ENCODE assay signal across 1 cellular context in genomic region chr2:176269319-176270099, GRCh38.
TF ChIP-seq lines count a peak whose summit lies in the region.

TSS of gene MTX2 (plus strand) at chr2:176269442. CDS start at chr2:176269630, 188 bp downstream.

TF ChIP-seq in HepG2, 621 proteins besides CTCF, POLR2A, EP300 and RAD21 (continued from another document and continues in another):
- TF ChIP-seq ZNF281 (CRISPR knock-in tag; IDR thresholded peaks at IDR 0.05; ENCODE audit: borderline replicate concordance) (peak; percentile 57), KLF11 (CRISPR knock-in tag; IDR thresholded peaks at IDR 0.05) (peak; percentile 89), PREB (CRISPR knock-in tag; IDR thresholded peaks at IDR 0.05) (no peak), WIZ (CRISPR knock-in tag; IDR thresholded peaks at IDR 0.05) (peak; percentile 95), ZNF503 (CRISPR knock-in tag; IDR thresholded peaks at IDR 0.05) (peak; percentile 68; the same call in 1 of the 2 replicates), ZNF121 (CRISPR knock-in tag; IDR thresholded peaks at IDR 0.05) (0 out of 2 replicates have a peak, but pooled peaks have one; percentile 40), ZNF770 (CRISPR knock-in tag; IDR thresholded peaks at IDR 0.05) (peak; percentile 35; the same call in 1 of the 2 replicates), SP2 (CRISPR knock-in tag; IDR thresholded peaks at IDR 0.05) (peak; percentile 65), ZNF124 (CRISPR knock-in tag; IDR thresholded peaks at IDR 0.05) (peak; percentile 89; the same call in 1 of the 2 replicates), HOXA3 (CRISPR knock-in tag; IDR thresholded peaks at IDR 0.05) (peak; percentile 96), ZNF136 (CRISPR knock-in tag; IDR thresholded peaks at IDR 0.05; ENCODE audit: low read depth) (peak; percentile 88), ZNF614 (CRISPR knock-in tag; IDR thresholded peaks at IDR 0.05; ENCODE audit: borderline replicate concordance) (peak; percentile 60; the same call in 1 of the 2 replicates), ATRX (CRISPR knock-in tag; IDR thresholded peaks at IDR 0.05; ENCODE audit: borderline replicate concordance) (no peak), CREB3 (CRISPR knock-in tag; IDR thresholded peaks at IDR 0.05) (peak; percentile 67; the same call in 1 of the 2 replicates), ZNF275 (CRISPR knock-in tag; IDR thresholded peaks at IDR 0.05; ENCODE audit: borderline replicate concordance) (peak; percentile 88), ZBTB26 (CRISPR knock-in tag; IDR thresholded peaks at IDR 0.05; ENCODE audit: borderline replicate concordance) (peak; percentile 82), FOXO1 (CRISPR knock-in tag; IDR thresholded peaks at IDR 0.05) (peak; percentile 65), DZIP1 (CRISPR knock-in tag; IDR thresholded peaks at IDR 0.05) (peak; percentile 95), NCOA2 (CRISPR knock-in tag; IDR thresholded peaks at IDR 0.05) (peak; percentile 46; the same call in 1 of the 2 replicates), MNT (IDR thresholded peaks at IDR 0.05) (no peak), ZNF280D (CRISPR knock-in tag; IDR thresholded peaks at IDR 0.05) (peak; percentile 79; the same call in 1 of the 2 replicates), ELK4 (CRISPR knock-in tag; IDR thresholded peaks at IDR 0.05; ENCODE audit: borderline replicate concordance) (peak; percentile 81; the same call in 1 of the 2 replicates), HNF4A (CRISPR knock-in tag; IDR thresholded peaks at IDR 0.05) (no peak), HOXD1 (CRISPR knock-in tag; IDR thresholded peaks at IDR 0.05) (peak; percentile 91), ZNF619 (CRISPR knock-in tag; IDR thresholded peaks at IDR 0.05) (peak; percentile 91; the same call in 1 of the 2 replicates), SSRP1 (CRISPR knock-in tag; IDR thresholded peaks at IDR 0.05) (no peak), ZMYM2 (CRISPR knock-in tag; IDR thresholded peaks at IDR 0.05) (0 out of 2 replicates have a peak, but pooled peaks have one; percentile 62), THRA (CRISPR knock-in tag; IDR thresholded peaks at IDR 0.05; ENCODE audit: borderline replicate concordance) (peak; percentile 47; the same call in 1 of the 2 replicates), PLRG1 (conservative IDR thresholded peaks at IDR 0.05) (no peak), SAFB2 (CRISPR knock-in tag; IDR thresholded peaks at IDR 0.05; ENCODE audit: borderline replicate concordance, low read depth) (peak; percentile 94), MYC (CRISPR knock-in tag; IDR thresholded peaks at IDR 0.05; ENCODE audit: borderline replicate concordance) (peak; percentile 90)
